Comparison of ENCODE assay signal across 14 cellular contexts in genomic region chr3:103499967-103500366, GRCh38.
DNase-seq lines count a peak whose midpoint lies in the region; ATAC-seq and TF ChIP-seq lines count a peak whose summit lies in the region.
"Had no signal": no experiment of that assay in that cellular context is flagged by ENCODE, and none has a peak within 500 bp of the region (broad histone marks: within the 10 kb centered on the region; RNA-seq: fewer than 3 reads in every experiment).

No MANE protein-coding gene starts in this region.

- no peaks in the 10 kb centered on the region for H3K9me3 ChIP-seq in adipocyte (ENCODE audit: control insufficient read depth, low read length)

- no peak overlapping the region for H3K9ac ChIP-seq in adipocyte (ENCODE audit: low read length)

- DNase-seq in EH (ENCODE audit: low read depth) (peak; percentile 53), adipocyte (ENCODE audit: low read depth) (peak; percentile 10), myocyte (ENCODE audit: low read depth) (peak; percentile 0), CD14-positive monocyte (ENCODE audit: low spot score) (no peak), progenitor cell of endocrine pancreas (ENCODE audit: low spot score, unreplicated experiment) (no peak)
- DNase-seq: C1 segment of cervical spinal cord; CD4-positive, alpha-beta memory T cell; GOT3; H9; KG1 had no signal

- peak overlapping the region; percentile 3 for H3K27ac ChIP-seq in temporal lobe (ENCODE audit: low read depth, low read length)

- intact Hi-C loops in CD14-positive monocyte (cut with micrococcal nuclease): no loop called here

- H3K27me3 ChIP-seq in adipocyte (replicated peaks; ENCODE audit: control insufficient read depth, insufficient read depth, low read length): no peaks in the 10 kb centered on the region

- H3K27ac Mint-ChIP-seq in CD14-positive monocyte (no peak overlapping the region), progenitor cell of endocrine pancreas (no peak overlapping the region)
- H3K27ac Mint-ChIP-seq: B cell; CD4-positive, alpha-beta memory T cell; H9; IgD-negative memory B cell had no signal

- H3K36me3 Mint-ChIP-seq in CD14-positive monocyte (no peaks in the 10 kb centered on the region), progenitor cell of endocrine pancreas (ENCODE audit: insufficient read depth) (no peaks in the 10 kb centered on the region)
- H3K36me3 Mint-ChIP-seq: CD4-positive, alpha-beta memory T cell; IgD-negative memory B cell had no signal

- H3K27me3 Mint-ChIP-seq in CD14-positive monocyte (ENCODE audit: low read depth in 3 of 3): no peaks in the 10 kb centered on the region
- H3K27me3 Mint-ChIP-seq in progenitor cell of endocrine pancreas: no peaks in the 10 kb centered on the region
- H3K27me3 Mint-ChIP-seq: B cell; CD4-positive, alpha-beta memory T cell; IgD-negative memory B cell had no signal

- H3K4me1 ChIP-seq in adipocyte (ENCODE audit: control insufficient read depth, insufficient read depth, low read length): no peaks in the 10 kb centered on the region

- no peak for TF ChIP-seq CTCF in CD14-positive monocyte (IDR thresholded peaks at IDR 0.05)
- TF ChIP-seq CTCF in progenitor cell of endocrine pancreas (IDR thresholded peaks at IDR 0.05; ENCODE audit: unreplicated experiment): no peak

- H3K4me3 Mint-ChIP-seq in CD14-positive monocyte: no peak overlapping the region
- no peak overlapping the region for H3K4me3 Mint-ChIP-seq in progenitor cell of endocrine pancreas (ENCODE audit: low read depth)
- H3K4me3 Mint-ChIP-seq: B cell; CD4-positive, alpha-beta memory T cell; H9; IgD-negative memory B cell had no signal

- ATAC-seq in HG02840 (IDR thresholded peaks at IDR 0.05; ENCODE audit: low FRiP score, unreplicated experiment): no peak

- no peaks in the 10 kb centered on the region for H3K4me1 Mint-ChIP-seq in CD14-positive monocyte
- H3K4me1 Mint-ChIP-seq in progenitor cell of endocrine pancreas (ENCODE audit: low read depth): no peaks in the 10 kb centered on the region
- H3K4me1 Mint-ChIP-seq: B cell; CD4-positive, alpha-beta memory T cell; H9 had no signal

- no peak overlapping the region for H3K4me3 ChIP-seq in adipocyte (ENCODE audit: low read length)

- H3K9me3 Mint-ChIP-seq in CD14-positive monocyte: peaks cover 0 to 6% (median 3%) of the 10 kb centered on the region in 7 donors
- no peaks in the 10 kb centered on the region for H3K9me3 Mint-ChIP-seq in progenitor cell of endocrine pancreas (ENCODE audit: low read depth)
- H3K9me3 Mint-ChIP-seq: H9, IgD-negative memory B cell had no signal

- H3K36me3 ChIP-seq in adipocyte (ENCODE audit: control insufficient read depth, insufficient read depth, low read length, severe bottlenecking): no peaks in the 10 kb centered on the region

Comparison
In these comparisons a context has a peak if more than half of its experiments do, and no peak if none do; other contexts are left out.
1. DNase-seq: peak in EH (single experiment), adipocyte (single experiment) and myocyte (single experiment); none in CD14-positive monocyte (single experiment) and progenitor cell of endocrine pancreas (single experiment).